1 cellular context compared by ENCODE assay signal in the genomic region with DNA sequence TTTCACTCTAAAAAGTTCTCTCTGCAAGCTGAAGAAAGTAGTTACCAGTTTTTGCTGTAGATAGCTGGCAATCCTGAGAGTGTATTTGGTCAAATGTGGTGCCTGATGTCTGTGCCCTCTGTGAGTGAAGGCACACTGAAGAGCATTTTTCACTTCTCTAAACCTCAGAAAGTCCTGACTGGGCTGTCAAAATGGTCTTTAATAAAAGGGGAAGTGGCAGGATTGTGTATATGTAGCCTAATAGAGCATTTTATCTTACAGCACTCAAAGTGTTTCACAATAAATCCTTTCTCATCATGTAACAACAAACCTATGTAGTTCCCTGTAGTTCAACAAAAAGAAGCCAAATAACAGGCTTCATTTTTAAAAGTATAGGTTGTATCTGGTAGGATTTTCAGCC.
A peak's percentile ranks its signal among the peaks of the same experiment; 100 is the strongest.
TF ChIP-seq lines count a peak whose summit lies in the region.

No MANE protein-coding gene starts in this region.

TF ChIP-seq in GM12878, 131 proteins besides CTCF, POLR2A, EP300 and RAD21 (continued from another document):
- TF ChIP-seq PKNOX1 (IDR thresholded peaks at IDR 0.05) (peak; percentile 76), ZNF24 (IDR thresholded peaks at IDR 0.05) (peak; percentile 43; the same call in 1 of the 2 replicates), ZBTB33 (IDR thresholded peaks at IDR 0.05) (no peak), MYC (IDR thresholded peaks at IDR 0.05; ENCODE audit: insufficient read depth, insufficient read length, insufficient replicate concordance, low read length, severe bottlenecking) (no peak), SPI1 (IDR thresholded peaks at IDR 0.05; ENCODE audit: borderline replicate concordance, insufficient read depth, low read depth, low read length) (peak; percentile 98)
